Comparison of ENCODE assay signal across 8 cellular contexts in genomic region chr11:33015621-33016551, GRCh38. TPM values are rescaled to one million over a fixed set of nuclear protein-coding genes. Genes with fewer than 3 reads are reported as not detected.
DNase-seq lines count a peak whose midpoint lies in the region; ATAC-seq and TF ChIP-seq lines count a peak whose summit lies in the region.

Gene DEPDC7, plus strand, starts transcription at chr11:33015878. Its CDS starts 78 bp downstream, at chr11:33015956.

- no peaks in the 10 kb centered on the region for H3K9me2 ChIP-seq in PC-3 (replicated peaks; ENCODE audit: low read length)

- POLR2A ChIA-PET in PC-3 (lab: Charles Lee; ENCODE audit: unreplicated experiment): no interaction called here

- H3K9me3 Mint-ChIP-seq in activated T-helper 17 cell treated with anti-CD3 and anti-CD28 coated beads, Interleukin-2, amount 50 U/mL, for 72 hours: no peaks in the 10 kb centered on the region
- H3K9me3 Mint-ChIP-seq in natural killer cell: no peaks in the 10 kb centered on the region
- H3K9me3 Mint-ChIP-seq in stimulated activated effector memory CD8-positive, alpha-beta T cell treated with anti-CD3 and anti-CD28 coated beads, Interleukin-12 subunit alpha, Interleukin-12 subunit beta, amount 100 ng/mL, for 72 hours: no peaks in the 10 kb centered on the region

- H3K9ac ChIP-seq in PC-3 (ENCODE audit: low read length): no peak within 1 kb of the TSS

- CTCF ChIA-PET in PC-3 (lab: Charles Lee): no interaction called here

- peak within 1 kb of the TSS; percentile 75 for H3K4me3 Mint-ChIP-seq in activated T-helper 17 cell treated with anti-CD3 and anti-CD28 coated beads, Interleukin-2, amount 50 U/mL, for 72 hours
- peak within 1 kb of the TSS; percentile 95 for H3K4me3 Mint-ChIP-seq in natural killer cell
- H3K4me3 Mint-ChIP-seq in stimulated activated effector memory CD8-positive, alpha-beta T cell treated with anti-CD3 and anti-CD28 coated beads, Interleukin-12 subunit alpha, Interleukin-12 subunit beta, amount 100 ng/mL, for 72 hours: peak within 1 kb of the TSS; percentile 73

- no TSS peak for BruUV-seq in PC-3 (replicated peaks; lab: Mats Ljungman, UMichigan)

- peaks cover 4% of the 10 kb centered on the region for H3F3A ChIP-seq in PC-3 (ENCODE audit: low read length, unreplicated experiment)

- peaks cover 22% of the 10 kb centered on the region for H3K4me1 ChIP-seq in PC-3 (ENCODE audit: insufficient read depth, low read length)

- no peak within 1 kb of the TSS for H3K27ac Mint-ChIP-seq in activated T-helper 17 cell treated with anti-CD3 and anti-CD28 coated beads, Interleukin-2, amount 50 U/mL, for 72 hours
- H3K27ac Mint-ChIP-seq in natural killer cell: peak within 1 kb of the TSS in 1 of 2 donors; percentile 83
- H3K27ac Mint-ChIP-seq in stimulated activated effector memory CD8-positive, alpha-beta T cell treated with anti-CD3 and anti-CD28 coated beads, Interleukin-12 subunit alpha, Interleukin-12 subunit beta, amount 100 ng/mL, for 72 hours: no peak within 1 kb of the TSS

- intact Hi-C loops in PC-3 (cut with micrococcal nuclease) (no loop called here), natural killer cell (cut with micrococcal nuclease) (loop anchor here (5.0 kb wide), 1 partner anchor 124 kb away; the partner anchor contains the start of gene QSER1)

- no peak within 1 kb of the TSS for H3K4me2 ChIP-seq in PC-3 (ENCODE audit: low read length)

- peaks cover 4% of the 10 kb centered on the region for H3K4me1 Mint-ChIP-seq in activated T-helper 17 cell treated with anti-CD3 and anti-CD28 coated beads, Interleukin-2, amount 50 U/mL, for 72 hours
- H3K4me1 Mint-ChIP-seq in natural killer cell: peaks cover 16 to 23% of the 10 kb centered on the region in 2 donors
- peaks cover 5% of the 10 kb centered on the region for H3K4me1 Mint-ChIP-seq in stimulated activated effector memory CD8-positive, alpha-beta T cell treated with anti-CD3 and anti-CD28 coated beads, Interleukin-12 subunit alpha, Interleukin-12 subunit beta, amount 100 ng/mL, for 72 hours

- ATAC-seq in GM21390 (IDR thresholded peaks at IDR 0.05; ENCODE audit: unreplicated experiment): peak; percentile 76
- peak; percentile 30; the same call in 1 of the 2 replicates for ATAC-seq in PC-3
- peak; percentile 81 for ATAC-seq in activated T-helper 17 cell treated with anti-CD3 and anti-CD28 coated beads, Interleukin-2, amount 50 U/mL, for 72 hours (replicated peaks)
- ATAC-seq in natural killer cell: peak; percentile 83 to 95 (median 91)
- ATAC-seq in stimulated activated effector memory CD8-positive, alpha-beta T cell treated with anti-CD3 and anti-CD28 coated beads, Interleukin-12 subunit alpha, Interleukin-12 subunit beta, amount 100 ng/mL, for 72 hours: peak; percentile 82

- no peak within 1 kb of the TSS for H3K27ac ChIP-seq in PC-3 (ENCODE audit: low read length)

- H2AFZ ChIP-seq in PC-3 (ENCODE audit: low read length): no peak within 1 kb of the TSS

- in situ Hi-C loops in Caki2 (cut with HindIII; ENCODE audit: low pct_unique_long_range_greater_than_20kb, low sequenced_read_pairs): no loop called here

- H3K9me3 ChIP-seq in PC-3 (ENCODE audit: low read length): no peaks in the 10 kb centered on the region

- no peak for TF ChIP-seq CTCF in PC-3 (conservative IDR thresholded peaks at IDR 0.05; ENCODE audit: low read depth, low read length)
- TF ChIP-seq CTCF in fibroblast of the aortic adventitia (IDR thresholded peaks at IDR 0.05; ENCODE audit: insufficient read depth, low read length): no peak
- TF ChIP-seq CTCF in natural killer cell (IDR thresholded peaks at IDR 0.05): no peak

- H3K27me3 ChIP-seq in PC-3 (ENCODE audit: low read length): no peaks in the 10 kb centered on the region

- no peaks in the 10 kb centered on the region for H4K20me1 ChIP-seq in PC-3 (ENCODE audit: low read length)

- H3K36me3 ChIP-seq in PC-3 (ENCODE audit: low read depth, low read length): no peaks in the 10 kb centered on the region

- no peaks in the 10 kb centered on the region for H3K36me3 Mint-ChIP-seq in activated T-helper 17 cell treated with anti-CD3 and anti-CD28 coated beads, Interleukin-2, amount 50 U/mL, for 72 hours (ENCODE audit: low read depth)
- H3K36me3 Mint-ChIP-seq in natural killer cell: no peaks in the 10 kb centered on the region
- H3K36me3 Mint-ChIP-seq in stimulated activated effector memory CD8-positive, alpha-beta T cell treated with anti-CD3 and anti-CD28 coated beads, Interleukin-12 subunit alpha, Interleukin-12 subunit beta, amount 100 ng/mL, for 72 hours: no peaks in the 10 kb centered on the region

- H3K4me3 ChIP-seq in PC-3 (ENCODE audit: low read length) (no peak within 1 kb of the TSS), fibroblast of the aortic adventitia (ENCODE audit: low read depth, low read length) (peak within 1 kb of the TSS; percentile 79)

- H3K79me2 ChIP-seq in PC-3 (ENCODE audit: low read length): no peaks in the 10 kb centered on the region

- peak; percentile 82 for DNase-seq in Caki2 (ENCODE audit: low read depth)
- DNase-seq in HUDEP-2 (lab: John Stamatoyannopoulos, UW; ENCODE audit: unreplicated experiment in 76 of 76): peak in 75 of 76 experiments; percentile 33 to 92 (median 86)
- DNase-seq in PC-3: no peak
- DNase-seq in fibroblast of the aortic adventitia (ENCODE audit: low read depth): peak; percentile 85
- DNase-seq in natural killer cell: peak; percentile 83
- DNase-seq in stimulated activated effector memory CD8-positive, alpha-beta T cell treated with anti-CD3 and anti-CD28 coated beads, Interleukin-12 subunit alpha, Interleukin-12 subunit beta, amount 100 ng/mL, for 72 hours (ENCODE audit: low spot score in 2 of 2): peak; percentile 60 to 83

- peaks cover 34% of the 10 kb centered on the region for H3K27me3 Mint-ChIP-seq in activated T-helper 17 cell treated with anti-CD3 and anti-CD28 coated beads, Interleukin-2, amount 50 U/mL, for 72 hours
- H3K27me3 Mint-ChIP-seq in natural killer cell (ENCODE audit: low read depth in 2 of 2): peaks cover 16 to 23% of the 10 kb centered on the region in 2 donors

RNA-seq across cellular contexts. Expression of gene DEPDC7, which starts in this region (rescaled TPM):
- 2.4 and 2.5 TPM in 2 replicates for total RNA-seq in Caki2 (2014; rRNA removed; shearing (Covaris generic); ENCODE audit: low replicate concordance)
- total RNA-seq in PC-3 (2014; rRNA removed): not detected in 2 replicates
- total RNA-seq in activated T-helper 17 cell treated with anti-CD3 and anti-CD28 coated beads, Interleukin-2, amount 50 U/mL, for 72 hours: 1 to 10 TPM in 1 of 2 donors, under 1 TPM in 1; 0.41 to 2.0 TPM
- total RNA-seq in fibroblast of the aortic adventitia (ENCODE audit: low replicate concordance): 3.5 and 9.9 TPM in 2 replicates
- total RNA-seq in natural killer cell: 1 to 10 TPM in 2 of 3 donors, under 1 TPM in 1; 0.80 to 1.8 (median 1.2) TPM

Comparison
In these comparisons a context has a peak if more than half of its experiments do, and no peak if none do; other contexts are left out.
1. Peak in ATAC-seq in PC-3; RNA of the gene not detected or under 1 TPM.
2. ATAC-seq: peak in every context shown above with its lines; median percentile 91 in natural killer cell; 82 in stimulated activated effector memory CD8-positive, alpha-beta T cell treated with anti-CD3 and anti-CD28 coated beads, Interleukin-12 subunit alpha, Interleukin-12 subunit beta, amount 100 ng/mL, for 72 hours; 81 in activated T-helper 17 cell treated with anti-CD3 and anti-CD28 coated beads, Interleukin-2, amount 50 U/mL, for 72 hours; 76 in GM21390; 30 in PC-3.